In genomic region chr3:142272200-142272891, GRCh38 we compare ENCODE assay signal across 20 cellular contexts. TPM values are rescaled to one million over a fixed set of nuclear protein-coding genes. Genes with fewer than 3 reads are reported as not detected.
DNase-seq lines count a peak whose midpoint lies in the region; ATAC-seq and TF ChIP-seq lines count a peak whose summit lies in the region.
"Had no signal": no experiment of that assay in that cellular context is flagged by ENCODE, and none has a peak within 500 bp of the region (broad histone marks: within the 10 kb centered on the region; RNA-seq: fewer than 3 reads in every experiment).

No MANE protein-coding gene starts in this region.

- TF ChIP-seq CTCF in dorsolateral prefrontal cortex (IDR thresholded peaks at IDR 0.05 in 54 of 56, conservative IDR thresholded peaks at IDR 0.05 in 2 of 56; ENCODE audit: low read depth in 1 of 56, partially characterized antibody in 56 of 56) (peak in 4 of 56 donors; percentile 3 to 27 (median 12)), nephron (IDR thresholded peaks at IDR 0.05; ENCODE audit: unreplicated experiment in 3 of 3) (no peak), gastroesophageal sphincter (IDR thresholded peaks at IDR 0.05) (no peak)

- no peak overlapping the region for H3K4me3 Mint-ChIP-seq in nephron
- H3K4me3 Mint-ChIP-seq: activated CD4-positive, alpha-beta T cell treated with anti-CD3 and anti-CD28 coated beads, Interleukin-2, amount 10 ng/mL, durations not matched to agents 24 days and 14 days; activated T-cell treated with anti-CD3 and anti-CD28 coated beads, Interleukin-2, amount 50 U/mL, for 72 hours had no signal

- H3K9me3 Mint-ChIP-seq in nephron, result peaks cover 4% of the 10 kb centered on the region
- H3K9me3 Mint-ChIP-seq: activated T-cell treated with anti-CD3 and anti-CD28 coated beads, Interleukin-2, amount 50 U/mL, for 72 hours had no signal

- H2AFZ ChIP-seq in GM23248, result no peak overlapping the region

- TF ChIP-seq EP300 in gastroesophageal sphincter (IDR thresholded peaks at IDR 0.05), result no peak

- H3K79me2 ChIP-seq in GM23248 (ENCODE audit: insufficient read depth), result no peaks in the 10 kb centered on the region

- H3K4me2 ChIP-seq in GM23248 (ENCODE audit: unreplicated experiment), result no peak overlapping the region

- H3K4me3 ChIP-seq in dorsolateral prefrontal cortex (peak overlapping the region in 10 of 59 donors; percentile 1 to 26 (median 8)), GM23248 (no peak overlapping the region), gastroesophageal sphincter (no peak overlapping the region)
- H3K4me3 ChIP-seq: adrenal gland, heart left ventricle, mucosa of descending colon had no signal

- H3K27me3 Mint-ChIP-seq in nephron (ENCODE audit: low read depth), result no peaks in the 10 kb centered on the region
- H3K27me3 Mint-ChIP-seq: activated CD4-positive, alpha-beta T cell treated with anti-CD3 and anti-CD28 coated beads, Interleukin-2, amount 10 ng/mL, durations not matched to agents 24 days and 14 days had no signal

- H3K4me1 ChIP-seq in GM23248 (ENCODE audit: insufficient read depth), result peaks cover 32% of the 10 kb centered on the region
- H3K4me1 ChIP-seq in gastroesophageal sphincter, result no peaks in the 10 kb centered on the region

- peaks cover 22% of the 10 kb centered on the region for H3F3A ChIP-seq in GM23248 (ENCODE audit: insufficient read depth)

- H3K9ac ChIP-seq in GM23248, result no peak overlapping the region

- ATAC-seq in gastroesophageal sphincter (no peak), HG03196 (IDR thresholded peaks at IDR 0.05; ENCODE audit: unreplicated experiment) (no peak), GM21381 (IDR thresholded peaks at IDR 0.05; ENCODE audit: unreplicated experiment) (no peak)
- ATAC-seq: activated T-cell treated with anti-CD3 and anti-CD28 coated beads, Interleukin-2, amount 50 U/mL, for 72 hours; heart left ventricle; mucosa of descending colon had no signal

- 92 to 94% methylated on average over 8 of the region's 8 CpGs for WGBS in GM23248 (ENCODE audit: low coverage in 1 of 2, low lambda C conversion rate in 2 of 2, missing lambda C conversion rate in 2 of 2), 2 experiments
- WGBS in gastroesophageal sphincter (ENCODE audit: low coverage in 1 of 2), 2 donors, result 74 to 82% methylated on average over 8 of the region's 8 CpGs

- no peaks in the 10 kb centered on the region for H3K36me3 ChIP-seq in GM23248 (ENCODE audit: low read depth)
- no peaks in the 10 kb centered on the region for H3K36me3 ChIP-seq in gastroesophageal sphincter
- H3K36me3 ChIP-seq: adrenal gland, heart left ventricle had no signal

- H3K4me1 Mint-ChIP-seq in nephron, result peaks cover 14% of the 10 kb centered on the region

- DNase-seq in COLO829 (ENCODE audit: low spot score) (peak; percentile 54), M059J (ENCODE audit: low read depth) (peak; percentile 84), dorsolateral prefrontal cortex (peak in 2 of 10 donors; percentile 36 to 39), GM23248 (no peak)
- DNase-seq: activated CD4-positive, alpha-beta T cell treated with anti-CD3 and anti-CD28 coated beads, Interleukin-2, amount 10 ng/mL, durations not matched to agents 24 days and 14 days; activated T-cell treated with anti-CD3 and anti-CD28 coated beads, Interleukin-2, amount 50 U/mL, for 72 hours; adrenal gland; DMS79; H7; heart left ventricle; Karpas-422; mucosa of descending colon; NCI-H2029; stimulated activated naive CD4-positive, alpha-beta T cell; T-helper 9 cell had no signal

- no peak for TF ChIP-seq POLR2A in gastroesophageal sphincter (IDR thresholded peaks at IDR 0.05)

- no peaks in the 10 kb centered on the region for H3K36me3 Mint-ChIP-seq in nephron (ENCODE audit: low read depth)

- H3K9me2 ChIP-seq in GM23248 (ENCODE audit: insufficient read depth), result no peaks in the 10 kb centered on the region

- H3K27ac ChIP-seq in dorsolateral prefrontal cortex (peak overlapping the region in 40 of 59 donors; percentile 0 to 82 (median 72)), GM23248 (no peak overlapping the region), gastroesophageal sphincter (no peak overlapping the region)
- H3K27ac ChIP-seq: adrenal gland, HL-60 had no signal

- no peaks in the 10 kb centered on the region for H4K20me1 ChIP-seq in GM23248 (ENCODE audit: insufficient read depth)

- no peaks in the 10 kb centered on the region for H3K27me3 ChIP-seq in dorsolateral prefrontal cortex
- no peaks in the 10 kb centered on the region for H3K27me3 ChIP-seq in GM23248 (replicated peaks; ENCODE audit: insufficient read depth)
- H3K27me3 ChIP-seq in gastroesophageal sphincter, result no peaks in the 10 kb centered on the region
- H3K27me3 ChIP-seq: adrenal gland, heart left ventricle had no signal

- peak overlapping the region in 2 of 3 experiments; percentile 1 to 32 for H3K27ac Mint-ChIP-seq in nephron
- H3K27ac Mint-ChIP-seq: activated CD4-positive, alpha-beta T cell treated with anti-CD3 and anti-CD28 coated beads, Interleukin-2, amount 10 ng/mL, durations not matched to agents 24 days and 14 days; activated T-cell treated with anti-CD3 and anti-CD28 coated beads, Interleukin-2, amount 50 U/mL, for 72 hours had no signal

- no peaks in the 10 kb centered on the region for H3K9me3 ChIP-seq in GM23248 (ENCODE audit: low read depth)
- no peaks in the 10 kb centered on the region for H3K9me3 ChIP-seq in gastroesophageal sphincter
- H3K9me3 ChIP-seq: adrenal gland, mucosa of descending colon had no signal

- in situ Hi-C loops in GM23248 (cut with MboI), result no loop called here

- intact Hi-C loops in dorsolateral prefrontal cortex (cut with DNase I), result loop anchor here in 1 of 2 donors (2.0 to 10.0 kb wide), 2 partner anchors 48 to 968 kb away; partner anchors contain the start of gene GK5

RNA-seq across cellular contexts. Expression of gene GK5, which starts 47.0 kb away (rescaled TPM):
- total RNA-seq in M059J (2014; rRNA removed; shearing (Covaris generic)), result 5.0 and 14.2 TPM in 2 replicates
- 10 to 100 TPM in 119 of 120 experiments, 1 to 10 TPM in 1; 9.8 to 33.9 (median 21.4) TPM for total RNA-seq in dorsolateral prefrontal cortex
- total RNA-seq in GM23248 (2014; rRNA removed; shearing (Covaris generic)), result 8.5 and 11.5 TPM in 2 replicates
- polyA plus RNA-seq in GM23248 (2016; fragmentation: Nextera tagmentation; extraction: Ambion mirVana), result 6.1 and 7.2 TPM in 2 replicates
- total RNA-seq in gastroesophageal sphincter, result 10 to 100 TPM; 19.0 to 35.8 (median 21.2) TPM

Comparison
In these comparisons a context has a peak if more than half of its experiments do, and no peak if none do; other contexts are left out.
1. H3K27ac ChIP-seq: peak in dorsolateral prefrontal cortex (40 of 59); none in GM23248 (single experiment) and gastroesophageal sphincter (0 of 4).